8 cellular contexts compared by ENCODE assay signal in the genomic region with DNA sequence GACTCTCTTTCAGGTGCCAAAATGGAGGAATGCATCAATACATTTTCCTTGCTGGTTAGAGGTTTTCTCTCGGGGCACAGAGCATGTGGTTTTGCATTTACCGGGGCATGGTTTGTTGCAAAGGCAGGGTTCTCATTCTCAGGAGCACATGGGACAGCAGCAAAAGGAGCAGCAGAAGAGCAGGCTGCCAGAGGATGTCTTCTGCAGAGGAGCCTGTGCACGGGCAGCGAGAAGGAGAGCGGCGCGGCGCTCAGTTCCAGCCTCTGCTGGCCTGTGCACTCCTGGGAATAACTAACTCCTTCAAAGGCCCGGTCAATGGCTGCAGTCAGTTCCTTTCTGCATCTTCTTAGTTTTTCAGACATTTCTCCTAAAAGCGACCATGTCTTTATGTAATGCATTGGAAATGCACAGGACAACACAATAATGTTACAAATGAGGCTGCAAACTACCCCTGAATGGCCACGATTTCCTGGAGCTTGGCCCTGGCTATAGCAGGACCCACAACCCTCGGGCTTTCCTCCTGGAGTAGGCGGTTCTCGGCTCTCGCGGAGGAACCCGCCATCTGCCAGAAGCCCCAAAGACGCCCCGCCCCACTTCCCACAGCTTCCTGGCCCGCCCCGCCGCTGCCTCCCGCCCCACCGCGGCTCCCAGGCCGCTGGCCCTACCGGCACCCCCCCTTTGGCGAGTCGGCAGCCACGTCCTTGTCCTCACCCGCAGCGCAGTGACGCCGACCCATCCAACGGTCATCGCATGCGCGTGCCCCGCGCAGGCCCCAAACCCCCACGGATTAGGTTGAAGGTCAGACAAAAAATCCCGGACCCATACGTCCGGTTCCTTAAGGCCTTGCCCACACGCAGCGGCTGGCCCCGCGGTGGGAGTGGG. TPM values are rescaled to one million over a fixed set of nuclear protein-coding genes. Genes with fewer than 3 reads are reported as not detected.
A peak's percentile ranks its signal among the peaks of the same experiment; 100 is the strongest.
DNase-seq lines count a peak whose midpoint lies in the region; ATAC-seq and TF ChIP-seq lines count a peak whose summit lies in the region.

C3orf62 (minus strand) TSS at position 758 of the 882 bp plus-strand sequence; CDS start at position 398, 360 bp downstream.

- H3K4me1 ChIP-seq in effector memory CD4-positive, alpha-beta T cell (ENCODE audit: control insufficient read depth, insufficient read depth, low read length, poor library complexity, severe bottlenecking) = peaks cover 14% of the 10 kb centered on the region

- ATAC-seq in GM21367 (IDR thresholded peaks at IDR 0.05; ENCODE audit: unreplicated experiment) = no peak

- no peaks in the 10 kb centered on the region for H3K9me3 ChIP-seq in effector memory CD4-positive, alpha-beta T cell (ENCODE audit: control insufficient read depth, low read length)

- TF ChIP-seq CTCF in LNCaP clone FGC (IDR thresholded peaks at IDR 0.05; ENCODE audit: control insufficient read depth, extremely low read depth, insufficient read depth) = no peak

- H3K4me3 ChIP-seq in LNCaP clone FGC (ENCODE audit: low read depth, low read length) = peak within 1 kb of the TSS; percentile 58
- H3K4me3 ChIP-seq in effector memory CD4-positive, alpha-beta T cell (ENCODE audit: insufficient read depth, low read depth, low read length, poor library complexity, severe bottlenecking) = peak within 1 kb of the TSS; percentile 47

- DNase-seq in LNCaP clone FGC (ENCODE audit: low read depth) (peak; percentile 58), lung microvascular endothelial cell (ENCODE audit: low read depth in 2 of 2) (peak; percentile 73 to 86), AML-193 (lab: John Stamatoyannopoulos, UW) (no peak)
- DNase-seq in activated CD8-positive, alpha-beta memory T cell treated with anti-CD3 and anti-CD28 coated beads for 24 hours = peak; percentile 90
- DNase-seq in effector memory CD4-positive, alpha-beta T cell = peak; percentile 39 to 55 (median 51)
- DNase-seq in stimulated activated CD4-positive, alpha-beta T cell treated with anti-CD3 and anti-CD28 coated beads, TNF-alpha, amount 100 ng/mL, for 1 hour (ENCODE audit: low read depth in 3 of 3, low spot score in 1 of 3) = peak; percentile 30 to 59 (median 40)

- in situ Hi-C loops in GM18951 (cut with MboI; ENCODE audit: low sequenced_read_pairs, unreplicated experiment) = no loop called here

- peaks cover 14% of the 10 kb centered on the region for H3K36me3 ChIP-seq in effector memory CD4-positive, alpha-beta T cell (ENCODE audit: control insufficient read depth, insufficient read depth, low read length)

- H3K27me3 ChIP-seq in effector memory CD4-positive, alpha-beta T cell (replicated peaks; ENCODE audit: control insufficient read depth, insufficient read depth, low read length, poor library complexity, severe bottlenecking) = no peaks in the 10 kb centered on the region

- peak within 1 kb of the TSS; percentile 79 for H3K27ac ChIP-seq in effector memory CD4-positive, alpha-beta T cell (ENCODE audit: insufficient read depth, low read length, poor library complexity, severe bottlenecking)

- peak; percentile 61 for TF ChIP-seq POLR2A in GM18951 (IDR thresholded peaks at IDR 0.05; ENCODE audit: extremely low read depth, insufficient read depth, insufficient read length)

RNA-seq across cellular contexts. Expression of gene C3orf62, which starts in this region (rescaled TPM):
- total RNA-seq in lung microvascular endothelial cell = 1.3 and 1.8 TPM in 2 replicates

Comparison
In these comparisons a context has a peak if more than half of its experiments do, and no peak if none do; other contexts are left out.
1. DNase-seq: peak in LNCaP clone FGC (single experiment), activated CD8-positive, alpha-beta memory T cell treated with anti-CD3 and anti-CD28 coated beads for 24 hours (single experiment), effector memory CD4-positive, alpha-beta T cell (3 of 3), lung microvascular endothelial cell (2 of 2) and stimulated activated CD4-positive, alpha-beta T cell treated with anti-CD3 and anti-CD28 coated beads, TNF-alpha, amount 100 ng/mL, for 1 hour (3 of 3); none in AML-193 (0 of 2).